1 cellular context compared by ENCODE assay signal in genomic region chr2:210445116-210445707, GRCh38.
TF ChIP-seq lines count a peak whose summit lies in the region.

No MANE protein-coding gene starts in this region.

TF ChIP-seq in GM23338, 12 proteins besides CTCF, POLR2A, EP300 and RAD21 (continued from another document):
- TF ChIP-seq, protein P1, sequence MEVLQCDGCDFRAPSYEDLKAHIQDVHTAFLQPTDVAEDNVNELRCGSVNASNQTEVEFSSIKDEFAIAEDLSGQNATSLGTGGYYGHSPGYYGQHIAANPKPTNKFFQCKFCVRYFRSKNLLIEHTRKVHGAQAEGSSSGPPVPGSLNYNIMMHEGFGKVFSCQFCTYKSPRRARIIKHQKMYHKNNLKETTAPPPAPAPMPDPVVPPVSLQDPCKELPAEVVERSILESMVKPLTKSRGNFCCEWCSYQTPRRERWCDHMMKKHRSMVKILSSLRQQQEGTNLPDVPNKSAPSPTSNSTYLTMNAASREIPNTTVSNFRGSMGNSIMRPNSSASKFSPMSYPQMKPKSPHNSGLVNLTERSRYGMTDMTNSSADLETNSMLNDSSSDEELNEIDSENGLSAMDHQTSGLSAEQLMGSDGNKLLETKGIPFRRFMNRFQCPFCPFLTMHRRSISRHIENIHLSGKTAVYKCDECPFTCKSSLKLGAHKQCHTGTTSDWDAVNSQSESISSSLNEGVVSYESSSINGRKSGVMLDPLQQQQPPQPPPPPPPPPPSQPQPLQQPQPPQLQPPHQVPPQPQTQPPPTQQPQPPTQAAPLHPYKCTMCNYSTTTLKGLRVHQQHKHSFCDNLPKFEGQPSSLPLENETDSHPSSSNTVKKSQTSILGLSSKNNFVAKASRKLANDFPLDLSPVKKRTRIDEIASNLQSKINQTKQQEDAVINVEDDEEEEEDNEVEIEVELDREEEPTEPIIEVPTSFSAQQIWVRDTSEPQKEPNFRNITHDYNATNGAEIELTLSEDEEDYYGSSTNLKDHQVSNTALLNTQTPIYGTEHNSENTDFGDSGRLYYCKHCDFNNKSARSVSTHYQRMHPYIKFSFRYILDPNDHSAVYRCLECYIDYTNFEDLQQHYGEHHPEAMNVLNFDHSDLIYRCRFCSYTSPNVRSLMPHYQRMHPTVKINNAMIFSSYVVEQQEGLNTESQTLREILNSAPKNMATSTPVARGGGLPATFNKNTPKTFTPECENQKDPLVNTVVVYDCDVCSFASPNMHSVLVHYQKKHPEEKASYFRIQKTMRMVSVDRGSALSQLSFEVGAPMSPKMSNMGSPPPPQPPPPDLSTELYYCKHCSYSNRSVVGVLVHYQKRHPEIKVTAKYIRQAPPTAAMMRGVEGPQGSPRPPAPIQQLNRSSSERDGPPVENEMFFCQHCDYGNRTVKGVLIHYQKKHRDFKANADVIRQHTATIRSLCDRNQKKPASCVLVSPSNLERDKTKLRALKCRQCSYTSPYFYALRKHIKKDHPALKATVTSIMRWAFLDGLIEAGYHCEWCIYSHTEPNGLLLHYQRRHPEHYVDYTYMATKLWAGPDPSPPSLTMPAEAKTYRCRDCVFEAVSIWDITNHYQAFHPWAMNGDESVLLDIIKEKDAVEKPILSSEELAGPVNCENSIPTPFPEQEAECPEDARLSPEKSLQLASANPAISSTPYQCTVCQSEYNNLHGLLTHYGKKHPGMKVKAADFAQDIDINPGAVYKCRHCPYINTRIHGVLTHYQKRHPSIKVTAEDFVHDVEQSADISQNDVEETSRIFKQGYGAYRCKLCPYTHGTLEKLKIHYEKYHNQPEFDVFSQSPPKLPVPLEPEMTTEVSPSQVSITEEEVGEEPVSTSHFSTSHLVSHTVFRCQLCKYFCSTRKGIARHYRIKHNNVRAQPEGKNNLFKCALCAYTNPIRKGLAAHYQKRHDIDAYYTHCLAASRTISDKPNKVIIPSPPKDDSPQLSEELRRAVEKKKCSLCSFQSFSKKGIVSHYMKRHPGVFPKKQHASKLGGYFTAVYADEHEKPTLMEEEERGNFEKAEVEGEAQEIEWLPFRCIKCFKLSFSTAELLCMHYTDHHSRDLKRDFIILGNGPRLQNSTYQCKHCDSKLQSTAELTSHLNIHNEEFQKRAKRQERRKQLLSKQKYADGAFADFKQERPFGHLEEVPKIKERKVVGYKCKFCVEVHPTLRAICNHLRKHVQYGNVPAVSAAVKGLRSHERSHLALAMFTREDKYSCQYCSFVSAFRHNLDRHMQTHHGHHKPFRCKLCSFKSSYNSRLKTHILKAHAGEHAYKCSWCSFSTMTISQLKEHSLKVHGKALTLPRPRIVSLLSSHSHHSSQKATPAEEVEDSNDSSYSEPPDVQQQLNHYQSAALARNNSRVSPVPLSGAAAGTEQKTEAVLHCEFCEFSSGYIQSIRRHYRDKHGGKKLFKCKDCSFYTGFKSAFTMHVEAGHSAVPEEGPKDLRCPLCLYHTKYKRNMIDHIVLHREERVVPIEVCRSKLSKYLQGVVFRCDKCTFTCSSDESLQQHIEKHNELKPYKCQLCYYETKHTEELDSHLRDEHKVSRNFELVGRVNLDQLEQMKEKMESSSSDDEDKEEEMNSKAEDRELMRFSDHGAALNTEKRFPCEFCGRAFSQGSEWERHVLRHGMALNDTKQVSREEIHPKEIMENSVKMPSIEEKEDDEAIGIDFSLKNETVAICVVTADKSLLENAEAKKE (CRISPR knock-in tag; IDR thresholded peaks at IDR 0.05), result no peak
- no peak for TF ChIP-seq ZNF114 (CRISPR knock-in tag; IDR thresholded peaks at IDR 0.05)
- TF ChIP-seq POLR2AphosphoS5 (IDR thresholded peaks at IDR 0.05; ENCODE audit: low read depth), result no peak
- TF ChIP-seq CREB1 (CRISPR knock-in tag; IDR thresholded peaks at IDR 0.05; ENCODE audit: low read depth), result no peak
- no peak for TF ChIP-seq NANOG (IDR thresholded peaks at IDR 0.05; ENCODE audit: borderline replicate concordance)
- TF ChIP-seq ZNF331 (CRISPR knock-in tag; IDR thresholded peaks at IDR 0.05; ENCODE audit: low read depth), result no peak
